In the genomic region with DNA sequence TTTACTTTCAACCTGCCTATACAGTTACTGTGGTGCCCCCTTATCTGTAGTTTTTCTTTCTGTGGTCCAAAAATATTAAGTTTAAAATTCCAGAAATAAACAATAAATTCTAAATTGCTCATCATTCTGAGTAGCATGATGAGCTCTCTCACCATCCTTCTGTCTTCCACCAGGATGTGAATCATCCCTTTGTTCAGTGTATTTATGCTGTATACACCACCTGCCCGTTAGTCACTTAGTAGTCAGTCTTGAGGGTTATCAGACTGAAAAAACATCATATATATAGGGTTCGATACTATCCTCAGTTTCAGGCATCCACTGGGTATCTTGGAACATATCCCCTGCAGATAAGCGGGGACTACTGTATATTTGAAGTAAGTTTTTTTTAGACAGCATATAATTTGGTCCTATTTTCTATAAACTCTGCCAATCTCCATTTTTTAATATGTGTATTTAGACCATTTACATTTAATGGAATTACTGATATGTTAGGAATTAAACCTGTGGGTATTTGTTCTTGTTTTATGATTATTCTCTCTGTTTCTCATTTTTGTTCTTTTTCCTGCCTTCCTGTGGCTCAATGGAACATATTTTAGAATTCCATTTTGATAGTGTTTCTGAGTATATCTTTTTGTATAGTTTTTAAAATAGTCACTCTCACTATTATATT, we compare ENCODE assay signal across 23 cellular contexts. TPM values are rescaled to one million over a fixed set of nuclear protein-coding genes. Genes with fewer than 3 reads are reported as not detected.
A peak's percentile ranks its signal among the peaks of the same experiment; 100 is the strongest.
DNase-seq lines count a peak whose midpoint lies in the region; ATAC-seq and TF ChIP-seq lines count a peak whose summit lies in the region.
"Had no signal": no experiment of that assay in that cellular context is flagged by ENCODE, and none has a peak within 500 bp of the region (broad histone marks: within the 10 kb centered on the region; RNA-seq: fewer than 3 reads in every experiment).

No MANE protein-coding gene starts in this region.

- no peaks in the 10 kb centered on the region for H3K27me3 ChIP-seq in RWPE2 (ENCODE audit: insufficient read depth, poor library complexity, severe bottlenecking)
- H3K27me3 ChIP-seq in foreskin keratinocyte, result peaks cover 6% of the 10 kb centered on the region
- H3K27me3 ChIP-seq: uterus had no signal

- TF ChIP-seq CTCF in RWPE2 (IDR thresholded peaks at IDR 0.05; ENCODE audit: poor library complexity, severe bottlenecking), result no peak
- no peak for TF ChIP-seq CTCF in foreskin keratinocyte (conservative IDR thresholded peaks at IDR 0.05)

- DNase-seq in activated CD4-positive, alpha-beta T cell treated with anti-CD3 and anti-CD28 coated beads for 36 hours, result no peak
- DNase-seq in activated CD4-positive, alpha-beta T cell treated with anti-CD3 and anti-CD28 coated beads for 1 hour, result no peak
- DNase-seq in ELR (ENCODE audit: low read depth) (peak; percentile 88), RWPE2 (ENCODE audit: low spot score) (no peak), foreskin keratinocyte (peak; percentile 40 to 71), AG08395 (ENCODE audit: low spot score) (no peak), CD1c-positive myeloid dendritic cell (ENCODE audit: extremely low spot score) (no peak)
- DNase-seq: 8988T; activated CD4-positive, alpha-beta T cell treated with anti-CD3 and anti-CD28 coated beads, Interleukin-2, amount 10 ng/mL, durations not matched to agents 24 days and 14 days; activated CD8-positive, alpha-beta memory T cell treated with anti-CD3 and anti-CD28 coated beads, Interleukin-2, amount 50 U/mL, for 4 hours; activated effector memory CD4-positive, alpha-beta T cell treated with Interleukin-2 at 50 U/mL for 16 hours; CD8-positive, alpha-beta T cell; dorsolateral prefrontal cortex; midbrain; MV-4-11; naive thymus-derived CD8-positive, alpha-beta T cell; NCI-H510A treated with DMSO at 0.1 percent for 48 hours; SHP77; stimulated activated naive CD8-positive, alpha-beta T cell treated with anti-CD3 and anti-CD28 coated beads, Interleukin-15, amount 100 ng/mL, for 72 hours; uterus had no signal

- H3K4me1 Mint-ChIP-seq in activated CD4-positive, alpha-beta T cell treated with anti-CD3 and anti-CD28 coated beads for 36 hours, result peaks cover 12% of the 10 kb centered on the region

- CTCF ChIA-PET in activated CD4-positive, alpha-beta T cell treated with anti-CD3 and anti-CD28 coated beads for 36 hours (lab: Charles Lee), result interaction anchor here (0.8 kb wide), 1 partner anchor 100 kb away, joined by 3 read pairs; no protein-coding TSS in a partner anchor

- no peak overlapping the region for H3K4me3 Mint-ChIP-seq in activated CD4-positive, alpha-beta T cell treated with anti-CD3 and anti-CD28 coated beads for 36 hours
- H3K4me3 Mint-ChIP-seq: activated CD4-positive, alpha-beta T cell treated with anti-CD3 and anti-CD28 coated beads, Interleukin-2, amount 10 ng/mL, durations not matched to agents 24 days and 14 days; CD8-positive, alpha-beta T cell; naive thymus-derived CD8-positive, alpha-beta T cell; stimulated activated naive CD8-positive, alpha-beta T cell treated with anti-CD3 and anti-CD28 coated beads, Interleukin-15, amount 100 ng/mL, for 72 hours had no signal

- no peak overlapping the region for H3K4me3 ChIP-seq in RWPE2 (ENCODE audit: severe bottlenecking)
- H3K4me3 ChIP-seq: dorsolateral prefrontal cortex, uterus had no signal

- intact Hi-C loops in activated CD4-positive, alpha-beta T cell treated with anti-CD3 and anti-CD28 coated beads for 36 hours (cut with DNase I, micrococcal nuclease), result no loop called here

- peak; percentile 97 for ATAC-seq in activated CD4-positive, alpha-beta T cell treated with anti-CD3 and anti-CD28 coated beads for 36 hours
- peak; percentile 35; the same call in 1 of the 3 replicates for ATAC-seq in RWPE2 (ENCODE audit: low read depth)
- ATAC-seq in foreskin keratinocyte, result peak; percentile 85
- ATAC-seq in GM21576 (IDR thresholded peaks at IDR 0.05; ENCODE audit: unreplicated experiment), result no peak
- ATAC-seq: CD8-positive, alpha-beta T cell; naive thymus-derived CD8-positive, alpha-beta T cell; stimulated activated naive CD8-positive, alpha-beta T cell treated with anti-CD3 and anti-CD28 coated beads, Interleukin-15, amount 100 ng/mL, for 72 hours had no signal

- H3K27ac ChIP-seq in RWPE2 (ENCODE audit: poor library complexity, severe bottlenecking) (no peak overlapping the region), foreskin keratinocyte (no peak overlapping the region)
- H3K27ac ChIP-seq: dorsolateral prefrontal cortex, uterus had no signal

- H3K4me1 ChIP-seq in RWPE2 (ENCODE audit: insufficient read depth, poor library complexity, severe bottlenecking), result no peaks in the 10 kb centered on the region
- no peaks in the 10 kb centered on the region for H3K4me1 ChIP-seq in foreskin keratinocyte
- H3K4me1 ChIP-seq: uterus had no signal

- POLR2A ChIA-PET in activated CD4-positive, alpha-beta T cell treated with anti-CD3 and anti-CD28 coated beads for 36 hours (lab: Charles Lee), result no interaction called here

- H3K27ac Mint-ChIP-seq in activated CD4-positive, alpha-beta T cell treated with anti-CD3 and anti-CD28 coated beads for 36 hours, result no peak overlapping the region
- H3K27ac Mint-ChIP-seq: activated CD4-positive, alpha-beta T cell treated with anti-CD3 and anti-CD28 coated beads, Interleukin-2, amount 10 ng/mL, durations not matched to agents 24 days and 14 days; stimulated activated naive CD8-positive, alpha-beta T cell treated with anti-CD3 and anti-CD28 coated beads, Interleukin-15, amount 100 ng/mL, for 72 hours had no signal

- peaks cover 12% of the 10 kb centered on the region for H3K27me3 Mint-ChIP-seq in activated CD4-positive, alpha-beta T cell treated with anti-CD3 and anti-CD28 coated beads for 36 hours

- no peaks in the 10 kb centered on the region for H3K36me3 ChIP-seq in RWPE2 (ENCODE audit: low read depth)
- H3K36me3 ChIP-seq: uterus had no signal

- H3K36me3 Mint-ChIP-seq in activated CD4-positive, alpha-beta T cell treated with anti-CD3 and anti-CD28 coated beads for 36 hours (ENCODE audit: low read depth), result no peaks in the 10 kb centered on the region
- H3K36me3 Mint-ChIP-seq: CD8-positive, alpha-beta T cell had no signal

- peaks cover 2% of the 10 kb centered on the region for H3K9me3 Mint-ChIP-seq in activated CD4-positive, alpha-beta T cell treated with anti-CD3 and anti-CD28 coated beads for 36 hours (ENCODE audit: low read depth)

- H3K9me3 ChIP-seq in RWPE2 (ENCODE audit: severe bottlenecking), result no peaks in the 10 kb centered on the region
- H3K9me3 ChIP-seq: uterus had no signal

RNA-seq across cellular contexts. Expression of a gene that starts 31.0 kb away (rescaled TPM):
- 10 to 100 TPM; 73.4 to 76.8 TPM for total RNA-seq in activated CD4-positive, alpha-beta T cell treated with anti-CD3 and anti-CD28 coated beads for 36 hours
- not detected in 2 replicates for total RNA-seq in foreskin keratinocyte
- not detected in 2 replicates for polyA plus RNA-seq in foreskin keratinocyte
- total RNA-seq: skeletal muscle tissue had no signal
- polyA plus RNA-seq: keratinocyte had no signal

RNA-seq across cellular contexts. Expression of a gene that starts 57.5 kb away (rescaled TPM):
- 10 to 100 TPM; 12.8 to 12.9 TPM for total RNA-seq in activated CD4-positive, alpha-beta T cell treated with anti-CD3 and anti-CD28 coated beads for 36 hours
- total RNA-seq in foreskin keratinocyte, result 5.0 and 5.6 TPM in 2 replicates
- polyA plus RNA-seq in foreskin keratinocyte, result 3.2 and 3.7 TPM in 2 replicates

Comparison
In these comparisons a context has a peak if more than half of its experiments do, and no peak if none do; other contexts are left out.
1. DNase-seq: peak in ELR (single experiment) and foreskin keratinocyte (2 of 2); none in activated CD4-positive, alpha-beta T cell treated with anti-CD3 and anti-CD28 coated beads for 36 hours (single experiment), activated CD4-positive, alpha-beta T cell treated with anti-CD3 and anti-CD28 coated beads for 1 hour (single experiment), RWPE2 (single experiment), AG08395 (single experiment) and CD1c-positive myeloid dendritic cell (single experiment).
2. RNA of a gene that starts 31.0 kb away (total RNA-seq): 73.4 to 76.8 TPM in activated CD4-positive, alpha-beta T cell treated with anti-CD3 and anti-CD28 coated beads for 36 hours; not detected in foreskin keratinocyte; every median in the first group is over 10 times any median in the second.